In genomic region chr2:24935145-24935544, GRCh38 we compare ENCODE assay signal across 24 cellular contexts.
"Had no signal": no experiment of that assay in that cellular context is flagged by ENCODE, and none has a peak within 500 bp of the region (broad histone marks: within the 10 kb centered on the region; RNA-seq: fewer than 3 reads in every experiment).

No MANE protein-coding gene starts in this region.

- H3K27me3 ChIP-seq: Peyer's patch, SJCRH30 had no signal

- H3K36me3 ChIP-seq: Peyer's patch, SJCRH30 had no signal

- H3K27ac ChIP-seq: HL-60, KMS-11, Peyer's patch, SJCRH30 had no signal

- ATAC-seq: PC-3, Right ventricle myocardium inferior, SK-N-SH treated with all-trans-retinoic acid at 6 μM for 48 hours had no signal

- H3K4me2 ChIP-seq: KMS-11 had no signal

- H3K9ac ChIP-seq: KMS-11 had no signal

- H3K4me3 ChIP-seq: Peyer's patch, SJCRH30 had no signal

- FAIRE-seq: HTR-8/SVneo had no signal

- H3K4me1 ChIP-seq: Peyer's patch had no signal

- H3K9me3 ChIP-seq: Peyer's patch, SJCRH30 had no signal

- DNase-seq: MV-4-11, NCI-H1048, NCI-H1105, NCI-H1417, NCI-H1436 treated with DMSO at 0.1 percent for 48 hours, NCI-H1694, NCI-H187 treated with DMSO at 0.1 percent for 48 hours, NCI-H2029 treated with DMSO at 0.1 percent for 48 hours, NCI-H2171 treated with DMSO at 0.1 percent for 48 hours, NCI-H345, NCI-H446 treated with DMSO at 0.1 percent for 48 hours, NCI-H510A treated with DMSO at 0.1 percent for 48 hours, NCI-H526, NCI-H748 treated with DMSO at 0.1 percent for 48 hours, PC-3, Peyer's patch, SHP77 treated with DMSO at 0.1 percent for 48 hours, SJCRH30, T-helper 1 cell had no signal
